ENCODE assay signal across 16 cellular contexts in the genomic region with DNA sequence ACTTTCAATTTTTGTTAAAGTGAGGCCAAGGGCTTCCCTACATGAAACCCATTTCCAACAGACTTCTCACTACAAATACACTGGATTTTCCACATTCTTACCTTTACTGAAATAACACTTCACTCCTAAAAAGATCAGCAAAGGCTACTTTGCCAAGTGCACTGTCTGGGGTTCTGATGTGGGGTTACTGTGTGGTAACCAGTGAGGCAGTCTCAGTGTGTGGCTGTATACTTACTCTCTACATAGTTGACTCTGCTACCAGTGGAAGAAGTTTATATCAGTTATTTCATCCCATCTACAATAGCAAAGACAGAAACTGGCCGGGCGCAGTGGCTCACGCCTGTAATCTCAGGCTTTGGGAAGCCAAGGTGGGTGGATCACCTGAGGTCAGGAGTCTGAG. TPM values are rescaled to one million over a fixed set of nuclear protein-coding genes. Genes with fewer than 3 reads are reported as not detected.
A peak's percentile ranks its signal among the peaks of the same experiment; 100 is the strongest.
DNase-seq lines count a peak whose midpoint lies in the region; ATAC-seq and TF ChIP-seq lines count a peak whose summit lies in the region.
"Had no signal": no experiment of that assay in that cellular context is flagged by ENCODE, and none has a peak within 500 bp of the region (broad histone marks: within the 10 kb centered on the region; RNA-seq: fewer than 3 reads in every experiment).

No MANE protein-coding gene starts in this region.

- H3K4me2 ChIP-seq in SU-DHL-6 (ENCODE audit: low read depth, low read length, poor library complexity, severe bottlenecking) = peak overlapping the region; percentile 5

- TF ChIP-seq CTCF in SU-DHL-6 (IDR thresholded peaks at IDR 0.05; ENCODE audit: insufficient read depth, low read length, poor library complexity, severe bottlenecking) (no peak), chondrocyte (IDR thresholded peaks at IDR 0.05) (no peak)

- ATAC-seq in activated CD4-positive, alpha-beta T cell treated with anti-CD3 and anti-CD28 coated beads for 36 hours = peak; percentile 17
- ATAC-seq in stimulated activated effector memory CD8-positive, alpha-beta T cell treated with anti-CD3 and anti-CD28 coated beads, Interleukin-12 subunit alpha, Interleukin-12 subunit beta, amount 100 ng/mL, for 72 hours = peak; percentile 35
- no peak for ATAC-seq in GM19023 (IDR thresholded peaks at IDR 0.05; ENCODE audit: unreplicated experiment)
- ATAC-seq: HCT116, left colon, sciatic nerve had no signal

- H3K36me3 Mint-ChIP-seq in activated CD4-positive, alpha-beta T cell treated with anti-CD3 and anti-CD28 coated beads for 36 hours (ENCODE audit: low read depth) = peaks cover 92% of the 10 kb centered on the region
- peaks cover 13% of the 10 kb centered on the region for H3K36me3 Mint-ChIP-seq in chondrocyte (ENCODE audit: low read depth)
- peaks cover 100% of the 10 kb centered on the region for H3K36me3 Mint-ChIP-seq in stimulated activated effector memory CD8-positive, alpha-beta T cell treated with anti-CD3 and anti-CD28 coated beads, Interleukin-12 subunit alpha, Interleukin-12 subunit beta, amount 100 ng/mL, for 72 hours

- no peaks in the 10 kb centered on the region for H3K9me3 ChIP-seq in SU-DHL-6 (ENCODE audit: insufficient read depth, low read length)
- H3K9me3 ChIP-seq: MG63 had no signal

- H3K79me2 ChIP-seq in SU-DHL-6 (ENCODE audit: insufficient read depth, low read length) = peaks cover 100% of the 10 kb centered on the region

- DNase-seq in activated CD4-positive, alpha-beta T cell treated with anti-CD3 and anti-CD28 coated beads for 36 hours = peak; percentile 36
- no peak for DNase-seq in activated CD4-positive, alpha-beta T cell treated with anti-CD3 and anti-CD28 coated beads, Interleukin-2, amount 50 U/mL, for 48 hours
- DNase-seq in chondrocyte (ENCODE audit: low spot score) (no peak), NCI-H345 (lab: John Stamatoyannopoulos, UW) (no peak), OCI-M2 (lab: John Stamatoyannopoulos, UW; ENCODE audit: unreplicated experiment) (no peak)
- no peak for DNase-seq in stimulated activated effector memory CD8-positive, alpha-beta T cell treated with anti-CD3 and anti-CD28 coated beads, Interleukin-12 subunit alpha, Interleukin-12 subunit beta, amount 100 ng/mL, for 72 hours (ENCODE audit: low spot score in 2 of 2)
- DNase-seq: activated gamma-delta T cell treated with Interleukin-2 at 50 U/mL for 16 hours, cerebellar nuclear complex, left colon, MG63, naive B cell had no signal

- no peaks in the 10 kb centered on the region; the same call in 1 of the 2 replicates for H3F3A ChIP-seq in SU-DHL-6 (ENCODE audit: insufficient read depth)

- H3K27ac ChIP-seq in SU-DHL-6 (ENCODE audit: low read depth, low read length) = no peak overlapping the region
- H3K27ac ChIP-seq: epithelial cell of prostate had no signal

- H3K9me3 Mint-ChIP-seq in activated CD4-positive, alpha-beta T cell treated with anti-CD3 and anti-CD28 coated beads for 36 hours (ENCODE audit: low read depth) = no peaks in the 10 kb centered on the region
- no peaks in the 10 kb centered on the region for H3K9me3 Mint-ChIP-seq in chondrocyte (ENCODE audit: low read depth)
- no peaks in the 10 kb centered on the region for H3K9me3 Mint-ChIP-seq in stimulated activated effector memory CD8-positive, alpha-beta T cell treated with anti-CD3 and anti-CD28 coated beads, Interleukin-12 subunit alpha, Interleukin-12 subunit beta, amount 100 ng/mL, for 72 hours
- H3K9me3 Mint-ChIP-seq: naive B cell had no signal

- intact Hi-C loops in activated CD4-positive, alpha-beta T cell treated with anti-CD3 and anti-CD28 coated beads for 36 hours (cut with DNase I, micrococcal nuclease) = loop anchor here (10.0 kb wide), 4 partner anchors 278 to 1658 kb away; partner anchors contain the start of genes CISH (in 1 of the 2), GNL3 (in 1 of the 2), MAPKAPK3 (in 1 of the 2) and PBRM1 (in 1 of the 2)

- no peak overlapping the region for H2AFZ ChIP-seq in SU-DHL-6 (ENCODE audit: low read depth, low read length, severe bottlenecking)

- no peaks in the 10 kb centered on the region for H3K27me3 ChIP-seq in SU-DHL-6 (ENCODE audit: low read length)
- H3K27me3 ChIP-seq: MG63 had no signal

- no peak overlapping the region for H3K4me3 ChIP-seq in SU-DHL-6 (ENCODE audit: insufficient read depth, low read length, poor library complexity, severe bottlenecking)
- H3K4me3 ChIP-seq: MG63 had no signal

- H3K9ac ChIP-seq in SU-DHL-6 (ENCODE audit: low read length) = no peak overlapping the region

- peak overlapping the region; percentile 99 for H3K4me3 Mint-ChIP-seq in activated CD4-positive, alpha-beta T cell treated with anti-CD3 and anti-CD28 coated beads for 36 hours
- no peak overlapping the region for H3K4me3 Mint-ChIP-seq in chondrocyte (ENCODE audit: unreplicated experiment)
- peak overlapping the region; percentile 82 for H3K4me3 Mint-ChIP-seq in stimulated activated effector memory CD8-positive, alpha-beta T cell treated with anti-CD3 and anti-CD28 coated beads, Interleukin-12 subunit alpha, Interleukin-12 subunit beta, amount 100 ng/mL, for 72 hours

- CTCF ChIA-PET in activated CD4-positive, alpha-beta T cell treated with anti-CD3 and anti-CD28 coated beads for 36 hours (lab: Charles Lee) = interaction anchor here (0.8 to 1.7 kb wide), 4 partner anchors 14 to 67 kb away, joined by 4 to 6 read pairs (median 4); no protein-coding TSS in a partner anchor

- peaks cover 44% of the 10 kb centered on the region for H4K20me1 ChIP-seq in SU-DHL-6 (ENCODE audit: low read depth, low read length)

- peaks cover 29% of the 10 kb centered on the region for H3K36me3 ChIP-seq in SU-DHL-6 (ENCODE audit: low read length)

- POLR2A ChIA-PET in activated CD4-positive, alpha-beta T cell treated with anti-CD3 and anti-CD28 coated beads for 36 hours (lab: Charles Lee) = no interaction called here

- H3K27ac Mint-ChIP-seq in activated CD4-positive, alpha-beta T cell treated with anti-CD3 and anti-CD28 coated beads for 36 hours = peak overlapping the region; percentile 99
- peak overlapping the region; percentile 22 for H3K27ac Mint-ChIP-seq in chondrocyte (ENCODE audit: unreplicated experiment)
- peak overlapping the region; percentile 94 for H3K27ac Mint-ChIP-seq in stimulated activated effector memory CD8-positive, alpha-beta T cell treated with anti-CD3 and anti-CD28 coated beads, Interleukin-12 subunit alpha, Interleukin-12 subunit beta, amount 100 ng/mL, for 72 hours

- H3K27me3 Mint-ChIP-seq in activated CD4-positive, alpha-beta T cell treated with anti-CD3 and anti-CD28 coated beads for 36 hours = no peaks in the 10 kb centered on the region
- no peaks in the 10 kb centered on the region for H3K27me3 Mint-ChIP-seq in chondrocyte (ENCODE audit: low read depth)
- H3K27me3 Mint-ChIP-seq: naive B cell had no signal

- H3K9me2 ChIP-seq in SU-DHL-6 (replicated peaks; ENCODE audit: insufficient read depth, low read length) = no peaks in the 10 kb centered on the region

- H3K4me1 Mint-ChIP-seq in activated CD4-positive, alpha-beta T cell treated with anti-CD3 and anti-CD28 coated beads for 36 hours = peaks cover 64% of the 10 kb centered on the region
- peaks cover 71% of the 10 kb centered on the region for H3K4me1 Mint-ChIP-seq in chondrocyte (ENCODE audit: low read depth)
- H3K4me1 Mint-ChIP-seq in stimulated activated effector memory CD8-positive, alpha-beta T cell treated with anti-CD3 and anti-CD28 coated beads, Interleukin-12 subunit alpha, Interleukin-12 subunit beta, amount 100 ng/mL, for 72 hours = peaks cover 67% of the 10 kb centered on the region

RNA-seq across cellular contexts. Expression of gene WDR82, which starts 5.6 kb away (rescaled TPM):
- total RNA-seq in activated CD4-positive, alpha-beta T cell treated with anti-CD3 and anti-CD28 coated beads for 36 hours = 100 to 1,000 TPM in 1 of 2 experiments, 10 to 100 TPM in 1; 95.2 to 113 TPM
- 73.0 to 74.9 TPM (median 74.7 TPM) in 3 replicates for total RNA-seq in chondrocyte

RNA-seq across cellular contexts. Expression of gene GLYCTK, which starts 14.8 kb away (rescaled TPM):
- total RNA-seq in activated CD4-positive, alpha-beta T cell treated with anti-CD3 and anti-CD28 coated beads for 36 hours = 10 to 100 TPM; 13.3 to 18.8 TPM
- 4.8 to 9.8 TPM (median 5.0 TPM) in 3 replicates for total RNA-seq in chondrocyte

RNA-seq across cellular contexts. Expression of gene PPM1M, which starts 27.3 kb away (rescaled TPM):
- 10 to 100 TPM; 52.9 to 59.2 TPM for total RNA-seq in activated CD4-positive, alpha-beta T cell treated with anti-CD3 and anti-CD28 coated beads for 36 hours
- total RNA-seq in chondrocyte = 14.5 to 20.8 TPM (median 20.1 TPM) in 3 replicates

RNA-seq across cellular contexts. Expression of gene TWF2, which starts 33.9 kb away (rescaled TPM):
- 10 to 100 TPM; 85.0 to 93.5 TPM for total RNA-seq in activated CD4-positive, alpha-beta T cell treated with anti-CD3 and anti-CD28 coated beads for 36 hours
- 58.9 to 65.9 TPM (median 65.2 TPM) in 3 replicates for total RNA-seq in chondrocyte

RNA-seq across cellular contexts. Expression of gene DNAH1, which starts 43.3 kb away (rescaled TPM):
- total RNA-seq in activated CD4-positive, alpha-beta T cell treated with anti-CD3 and anti-CD28 coated beads for 36 hours = 10 to 100 TPM in 1 of 2 experiments, 1 to 10 TPM in 1; 7.4 to 10.1 TPM
- total RNA-seq in chondrocyte = 5.0 to 9.4 TPM (median 5.4 TPM) in 3 replicates

Comparison
In these comparisons a context has a peak if more than half of its experiments do, and no peak if none do; other contexts are left out.
1. H3K27ac Mint-ChIP-seq: peak in every context shown above with its lines; median percentile 99 in activated CD4-positive, alpha-beta T cell treated with anti-CD3 and anti-CD28 coated beads for 36 hours; 94 in stimulated activated effector memory CD8-positive, alpha-beta T cell treated with anti-CD3 and anti-CD28 coated beads, Interleukin-12 subunit alpha, Interleukin-12 subunit beta, amount 100 ng/mL, for 72 hours; 22 in chondrocyte.